9 cellular contexts compared by ENCODE assay signal in the genomic region with DNA sequence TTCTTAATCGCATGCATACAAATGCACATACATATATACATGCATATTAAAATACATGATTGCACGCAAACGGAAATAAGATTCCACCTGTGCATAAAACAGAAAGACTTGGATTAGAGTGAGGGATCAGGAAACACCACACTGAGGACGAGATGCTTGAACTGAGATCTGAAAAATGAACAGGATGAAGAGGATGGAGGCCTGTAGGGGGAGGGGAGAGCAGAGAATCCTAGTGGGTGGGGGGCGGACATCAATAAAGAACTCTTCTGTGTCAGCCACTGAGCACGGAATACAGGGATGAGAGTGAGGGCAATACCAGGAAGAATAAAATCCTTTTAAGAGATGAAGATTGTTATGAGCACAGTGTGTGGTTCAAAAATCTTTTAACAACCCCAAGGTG. TPM values are rescaled to one million over a fixed set of nuclear protein-coding genes. Genes with fewer than 3 reads are reported as not detected.
DNase-seq lines count a peak whose midpoint lies in the region; FAIRE-seq lines count a peak whose summit lies in the region.
"Not testable (repeated sequence)": the region's sequence is repeated elsewhere in the genome, so short reads cannot be mapped to it uniquely, and the experiment has no call there.
"Had no signal": no experiment of that assay in that cellular context is flagged by ENCODE, and none has a peak within 500 bp of the region (broad histone marks: within the 10 kb centered on the region; RNA-seq: fewer than 3 reads in every experiment).

No MANE protein-coding gene starts in this region.

- H3K9me3 ChIP-seq in small intestine (ENCODE audit: control insufficient read depth, low read depth), result not testable (repeated sequence)

- 26 to 59% (median 30%) methylated on average over 6 of the region's 6 CpGs for WGBS in small intestine, 3 donors

- peak; percentile 15 for DNase-seq in DMS53 (lab: John Stamatoyannopoulos, UW)
- DNase-seq in hippocampal formation (lab: John Stamatoyannopoulos, UW), result peak; percentile 9 to 25
- DNase-seq in midbrain (lab: John Stamatoyannopoulos, UW), result peak; percentile 40
- DNase-seq in small intestine, result peak; percentile 17

- H3K27ac ChIP-seq in angular gyrus (ENCODE audit: low read depth, low read length) (peak overlapping the region; percentile 64), cingulate gyrus (ENCODE audit: low read depth, low read length) (peak overlapping the region; percentile 49)
- H3K27ac ChIP-seq in small intestine (ENCODE audit: low read depth in 1 of 2, low read length in 1 of 2), result not testable (repeated sequence)

- H3K36me3 ChIP-seq in small intestine (ENCODE audit: control insufficient read depth in 2 of 2, insufficient read depth in 2 of 2, low read length in 2 of 2), result not testable (repeated sequence)

- FAIRE-seq in small intestine (lab: Jason Lieb, UNC), result not testable (repeated sequence)

- not testable (repeated sequence) for H3K4me1 ChIP-seq in small intestine (ENCODE audit: control insufficient read depth in 2 of 2, insufficient read depth in 1 of 2, low read depth in 1 of 2, low read length in 1 of 2)

- not testable (repeated sequence) for H3K27me3 ChIP-seq in small intestine (ENCODE audit: control insufficient read depth in 2 of 2, insufficient read depth in 2 of 2, low read length in 2 of 2)

- peak overlapping the region in 1 of 2 donors; percentile 93 for H3K4me3 ChIP-seq in small intestine (ENCODE audit: low read depth in 1 of 2, low read length in 2 of 2)

RNA-seq across cellular contexts. Expression of a gene that starts 1.4 kb away (rescaled TPM):
- polyA plus RNA-seq in small intestine, result 100 to 1,000 TPM in 2 of 3 donors, 10 to 100 TPM in 1; 69.8 to 345 (median 329) TPM
- polyA plus RNA-seq: H1, HepG2, IgD-negative memory B cell had no signal
